In the genomic region with DNA sequence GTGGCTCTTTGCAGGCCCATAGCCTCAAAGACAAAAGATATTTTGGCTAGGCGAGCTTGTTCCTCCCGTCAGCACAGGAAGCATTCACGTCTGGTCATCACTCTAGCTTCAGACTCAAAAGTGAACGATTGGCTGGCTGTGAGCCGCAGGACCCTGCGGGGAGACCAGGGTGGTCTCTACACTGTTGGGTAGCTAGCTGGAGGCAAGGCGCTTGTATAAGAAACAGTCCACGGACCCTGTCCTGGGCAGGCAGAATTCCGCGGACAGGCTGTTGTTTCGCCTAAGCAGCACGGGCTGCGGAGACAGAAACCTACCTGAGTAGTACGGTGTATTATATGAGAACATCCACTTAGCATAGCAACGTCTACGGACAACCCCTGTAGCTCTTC, we compare ENCODE assay signal across 2 cellular contexts.
TF ChIP-seq lines count a peak whose summit lies in the region.

No MANE protein-coding gene starts in this region.

TF ChIP-seq in GM23338, 12 proteins besides CTCF, POLR2A, EP300 and RAD21 (continues in another document):
- TF ChIP-seq ZNF331 (CRISPR knock-in tag; IDR thresholded peaks at IDR 0.05; ENCODE audit: low read depth) (no peak), STAT1 (IDR thresholded peaks at IDR 0.05; ENCODE audit: unreplicated experiment) (no peak), CREB1 (CRISPR knock-in tag; IDR thresholded peaks at IDR 0.05; ENCODE audit: low read depth) (no peak), POLR2AphosphoS5 (IDR thresholded peaks at IDR 0.05; ENCODE audit: low read depth) (no peak), NANOG (IDR thresholded peaks at IDR 0.05; ENCODE audit: borderline replicate concordance) (no peak), REST (IDR thresholded peaks at IDR 0.05; ENCODE audit: unreplicated experiment) (no peak), ZNF114 (CRISPR knock-in tag; IDR thresholded peaks at IDR 0.05) (no peak), EZH2 (IDR thresholded peaks at IDR 0.05; ENCODE audit: low read depth, unreplicated experiment) (no peak)
- TF ChIP-seq, protein P1, sequence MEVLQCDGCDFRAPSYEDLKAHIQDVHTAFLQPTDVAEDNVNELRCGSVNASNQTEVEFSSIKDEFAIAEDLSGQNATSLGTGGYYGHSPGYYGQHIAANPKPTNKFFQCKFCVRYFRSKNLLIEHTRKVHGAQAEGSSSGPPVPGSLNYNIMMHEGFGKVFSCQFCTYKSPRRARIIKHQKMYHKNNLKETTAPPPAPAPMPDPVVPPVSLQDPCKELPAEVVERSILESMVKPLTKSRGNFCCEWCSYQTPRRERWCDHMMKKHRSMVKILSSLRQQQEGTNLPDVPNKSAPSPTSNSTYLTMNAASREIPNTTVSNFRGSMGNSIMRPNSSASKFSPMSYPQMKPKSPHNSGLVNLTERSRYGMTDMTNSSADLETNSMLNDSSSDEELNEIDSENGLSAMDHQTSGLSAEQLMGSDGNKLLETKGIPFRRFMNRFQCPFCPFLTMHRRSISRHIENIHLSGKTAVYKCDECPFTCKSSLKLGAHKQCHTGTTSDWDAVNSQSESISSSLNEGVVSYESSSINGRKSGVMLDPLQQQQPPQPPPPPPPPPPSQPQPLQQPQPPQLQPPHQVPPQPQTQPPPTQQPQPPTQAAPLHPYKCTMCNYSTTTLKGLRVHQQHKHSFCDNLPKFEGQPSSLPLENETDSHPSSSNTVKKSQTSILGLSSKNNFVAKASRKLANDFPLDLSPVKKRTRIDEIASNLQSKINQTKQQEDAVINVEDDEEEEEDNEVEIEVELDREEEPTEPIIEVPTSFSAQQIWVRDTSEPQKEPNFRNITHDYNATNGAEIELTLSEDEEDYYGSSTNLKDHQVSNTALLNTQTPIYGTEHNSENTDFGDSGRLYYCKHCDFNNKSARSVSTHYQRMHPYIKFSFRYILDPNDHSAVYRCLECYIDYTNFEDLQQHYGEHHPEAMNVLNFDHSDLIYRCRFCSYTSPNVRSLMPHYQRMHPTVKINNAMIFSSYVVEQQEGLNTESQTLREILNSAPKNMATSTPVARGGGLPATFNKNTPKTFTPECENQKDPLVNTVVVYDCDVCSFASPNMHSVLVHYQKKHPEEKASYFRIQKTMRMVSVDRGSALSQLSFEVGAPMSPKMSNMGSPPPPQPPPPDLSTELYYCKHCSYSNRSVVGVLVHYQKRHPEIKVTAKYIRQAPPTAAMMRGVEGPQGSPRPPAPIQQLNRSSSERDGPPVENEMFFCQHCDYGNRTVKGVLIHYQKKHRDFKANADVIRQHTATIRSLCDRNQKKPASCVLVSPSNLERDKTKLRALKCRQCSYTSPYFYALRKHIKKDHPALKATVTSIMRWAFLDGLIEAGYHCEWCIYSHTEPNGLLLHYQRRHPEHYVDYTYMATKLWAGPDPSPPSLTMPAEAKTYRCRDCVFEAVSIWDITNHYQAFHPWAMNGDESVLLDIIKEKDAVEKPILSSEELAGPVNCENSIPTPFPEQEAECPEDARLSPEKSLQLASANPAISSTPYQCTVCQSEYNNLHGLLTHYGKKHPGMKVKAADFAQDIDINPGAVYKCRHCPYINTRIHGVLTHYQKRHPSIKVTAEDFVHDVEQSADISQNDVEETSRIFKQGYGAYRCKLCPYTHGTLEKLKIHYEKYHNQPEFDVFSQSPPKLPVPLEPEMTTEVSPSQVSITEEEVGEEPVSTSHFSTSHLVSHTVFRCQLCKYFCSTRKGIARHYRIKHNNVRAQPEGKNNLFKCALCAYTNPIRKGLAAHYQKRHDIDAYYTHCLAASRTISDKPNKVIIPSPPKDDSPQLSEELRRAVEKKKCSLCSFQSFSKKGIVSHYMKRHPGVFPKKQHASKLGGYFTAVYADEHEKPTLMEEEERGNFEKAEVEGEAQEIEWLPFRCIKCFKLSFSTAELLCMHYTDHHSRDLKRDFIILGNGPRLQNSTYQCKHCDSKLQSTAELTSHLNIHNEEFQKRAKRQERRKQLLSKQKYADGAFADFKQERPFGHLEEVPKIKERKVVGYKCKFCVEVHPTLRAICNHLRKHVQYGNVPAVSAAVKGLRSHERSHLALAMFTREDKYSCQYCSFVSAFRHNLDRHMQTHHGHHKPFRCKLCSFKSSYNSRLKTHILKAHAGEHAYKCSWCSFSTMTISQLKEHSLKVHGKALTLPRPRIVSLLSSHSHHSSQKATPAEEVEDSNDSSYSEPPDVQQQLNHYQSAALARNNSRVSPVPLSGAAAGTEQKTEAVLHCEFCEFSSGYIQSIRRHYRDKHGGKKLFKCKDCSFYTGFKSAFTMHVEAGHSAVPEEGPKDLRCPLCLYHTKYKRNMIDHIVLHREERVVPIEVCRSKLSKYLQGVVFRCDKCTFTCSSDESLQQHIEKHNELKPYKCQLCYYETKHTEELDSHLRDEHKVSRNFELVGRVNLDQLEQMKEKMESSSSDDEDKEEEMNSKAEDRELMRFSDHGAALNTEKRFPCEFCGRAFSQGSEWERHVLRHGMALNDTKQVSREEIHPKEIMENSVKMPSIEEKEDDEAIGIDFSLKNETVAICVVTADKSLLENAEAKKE (CRISPR knock-in tag; IDR thresholded peaks at IDR 0.05) = no peak
- TF ChIP-seq, protein P2, sequence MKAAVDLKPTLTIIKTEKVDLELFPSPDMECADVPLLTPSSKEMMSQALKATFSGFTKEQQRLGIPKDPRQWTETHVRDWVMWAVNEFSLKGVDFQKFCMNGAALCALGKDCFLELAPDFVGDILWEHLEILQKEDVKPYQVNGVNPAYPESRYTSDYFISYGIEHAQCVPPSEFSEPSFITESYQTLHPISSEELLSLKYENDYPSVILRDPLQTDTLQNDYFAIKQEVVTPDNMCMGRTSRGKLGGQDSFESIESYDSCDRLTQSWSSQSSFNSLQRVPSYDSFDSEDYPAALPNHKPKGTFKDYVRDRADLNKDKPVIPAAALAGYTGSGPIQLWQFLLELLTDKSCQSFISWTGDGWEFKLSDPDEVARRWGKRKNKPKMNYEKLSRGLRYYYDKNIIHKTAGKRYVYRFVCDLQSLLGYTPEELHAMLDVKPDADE (IDR thresholded peaks at IDR 0.05) = no peak

TF ChIP-seq in endothelial cell of umbilical vein, 7 proteins besides CTCF, POLR2A, EP300 and RAD21:
- TF ChIP-seq, protein P3, sequence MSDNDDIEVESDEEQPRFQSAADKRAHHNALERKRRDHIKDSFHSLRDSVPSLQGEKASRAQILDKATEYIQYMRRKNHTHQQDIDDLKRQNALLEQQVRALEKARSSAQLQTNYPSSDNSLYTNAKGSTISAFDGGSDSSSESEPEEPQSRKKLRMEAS (IDR thresholded peaks at IDR 0.05; ENCODE audit: insufficient read depth, insufficient read length) = no peak
- TF ChIP-seq GATA2 (IDR thresholded peaks at IDR 0.05; ENCODE audit: insufficient read depth, insufficient read length, low read depth, low read length) (no peak), EZH2 (IDR thresholded peaks at IDR 0.05; ENCODE audit: borderline replicate concordance, low read depth, low read length, severe bottlenecking) (no peak), MYC (IDR thresholded peaks at IDR 0.05; ENCODE audit: low read depth, low read length) (no peak), POLR2AphosphoS5 (IDR thresholded peaks at IDR 0.05; ENCODE audit: insufficient read depth, low read depth, low read length) (no peak), JUN (IDR thresholded peaks at IDR 0.05; ENCODE audit: borderline replicate concordance, insufficient read depth, insufficient read length, low read depth) (no peak)
